In the genomic region with DNA sequence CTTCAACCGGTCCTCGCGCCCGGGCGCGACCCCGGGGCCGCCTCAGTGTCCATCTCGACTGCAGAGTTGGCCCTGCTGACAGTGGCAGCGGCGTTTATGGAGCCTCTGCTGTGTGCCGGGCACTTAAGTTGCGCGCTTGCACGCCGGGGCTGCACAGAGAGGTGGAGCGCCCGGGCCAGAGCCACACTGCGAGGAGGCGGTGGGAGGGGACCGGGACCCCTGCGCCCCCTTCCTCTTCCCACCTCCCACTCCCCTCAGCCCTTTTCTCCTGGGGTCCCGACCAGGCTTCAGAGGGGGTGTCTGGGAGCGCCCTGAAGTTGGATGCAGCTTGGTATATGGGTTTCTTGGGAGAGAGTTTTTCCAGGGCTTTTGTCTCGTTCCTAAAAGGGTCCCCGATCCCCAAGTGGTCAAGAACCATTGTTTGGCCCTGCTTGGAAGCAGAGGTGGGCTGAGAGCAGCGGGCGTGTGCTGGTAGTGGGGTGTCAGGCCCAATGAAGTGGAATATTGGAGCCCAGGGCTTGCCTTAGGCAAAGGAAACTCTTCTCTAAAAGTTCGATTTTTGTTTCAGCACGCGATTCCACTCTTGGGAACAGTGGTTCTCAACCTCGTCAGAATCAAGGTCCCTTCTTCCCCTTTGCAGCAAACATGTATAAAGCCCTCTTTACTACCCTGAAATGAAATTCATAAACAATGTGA, we compare ENCODE assay signal across 8 cellular contexts. TPM values are rescaled to one million over a fixed set of nuclear protein-coding genes. Genes with fewer than 3 reads are reported as not detected.
DNase-seq lines count a peak whose midpoint lies in the region; ATAC-seq, FAIRE-seq and TF ChIP-seq lines count a peak whose summit lies in the region.

No MANE protein-coding gene starts in this region.

- H3K9ac ChIP-seq in MM.1S (ENCODE audit: low read length): peak overlapping the region; percentile 87

- TF ChIP-seq POLR2A in vagina (IDR thresholded peaks at IDR 0.05): no peak

- H3K9me2 ChIP-seq in MM.1S (replicated peaks; ENCODE audit: insufficient read depth, low read length): no peaks in the 10 kb centered on the region

- H2AFZ ChIP-seq in MM.1S (ENCODE audit: low read length): peak overlapping the region; percentile 99

- H3K4me2 ChIP-seq in MM.1S (ENCODE audit: low read depth, low read length): peak overlapping the region; percentile 94

- intact Hi-C loops in vagina (cut with DNase I): loop anchor here (5.0 to 10.0 kb wide), 2 partner anchors 113 to 114 kb away; no protein-coding TSS in a partner anchor

- peak; percentile 20 for ATAC-seq in GM21367 (IDR thresholded peaks at IDR 0.05; ENCODE audit: unreplicated experiment)

- H3K9me3 ChIP-seq in MM.1S (replicated peaks; ENCODE audit: insufficient read depth, low read length) (no peaks in the 10 kb centered on the region), mononuclear cell (ENCODE audit: low read depth, low read length) (no peaks in the 10 kb centered on the region), vagina (no peaks in the 10 kb centered on the region)

- TF ChIP-seq CTCF in MM.1S (IDR thresholded peaks at IDR 0.05; ENCODE audit: low read length) (no peak), vagina (IDR thresholded peaks at IDR 0.05) (no peak), D721Med (IDR thresholded peaks at IDR 0.05; ENCODE audit: insufficient read depth, missing control alignments) (no peak)

- H3K4me1 ChIP-seq in MM.1S (ENCODE audit: low read length) (peaks cover 14% of the 10 kb centered on the region), mononuclear cell (ENCODE audit: insufficient read depth, low read length) (peaks cover 16% of the 10 kb centered on the region), vagina (peaks cover 38% of the 10 kb centered on the region)

- no peaks in the 10 kb centered on the region for H3K79me2 ChIP-seq in MM.1S (ENCODE audit: low read length)

- DNase-seq in Caki2 (ENCODE audit: low read depth) (peak; percentile 16), MM.1S (no peak), vagina (ENCODE audit: extremely low spot score in 2 of 2) (no peak), GM03348 (ENCODE audit: low spot score) (no peak), D721Med (ENCODE audit: insufficient read length, low spot score) (no peak)

- FAIRE-seq in D721Med (lab: Jason Lieb, UNC): no peak

- no peaks in the 10 kb centered on the region for H3K36me3 ChIP-seq in MM.1S (replicated peaks; ENCODE audit: insufficient read depth, low read length)
- H3K36me3 ChIP-seq in vagina: no peaks in the 10 kb centered on the region

- H3K4me3 ChIP-seq in MM.1S (ENCODE audit: low read length) (peak overlapping the region; percentile 85), mononuclear cell (ENCODE audit: low read length) (peak overlapping the region; percentile 67), vagina (peak overlapping the region; percentile 72 to 97)

- in situ Hi-C loops in Caki2 (cut with HindIII; ENCODE audit: low pct_unique_long_range_greater_than_20kb, low sequenced_read_pairs): no loop called here

- H4K20me1 ChIP-seq in MM.1S (ENCODE audit: insufficient read depth, low read length): no peaks in the 10 kb centered on the region

- no peak overlapping the region for H3K27ac ChIP-seq in MM.1S (ENCODE audit: low read length)
- H3K27ac ChIP-seq in cingulate gyrus (ENCODE audit: low read depth, low read length): peak overlapping the region; percentile 43
- peak overlapping the region; percentile 82 for H3K27ac ChIP-seq in vagina

- H3K27me3 ChIP-seq in MM.1S (replicated peaks; ENCODE audit: insufficient read depth, low read length) (no peaks in the 10 kb centered on the region), mononuclear cell (ENCODE audit: insufficient read depth, low read length) (no peaks in the 10 kb centered on the region), vagina (no peaks in the 10 kb centered on the region)

- no peaks in the 10 kb centered on the region for H3F3A ChIP-seq in MM.1S (ENCODE audit: insufficient read depth, low read length)

RNA-seq across cellular contexts. Expression of a gene that starts 0.6 kb away (rescaled TPM):
- total RNA-seq in Caki2 (2014; rRNA removed; shearing (Covaris generic); ENCODE audit: low replicate concordance): 1.9 and 7.7 TPM in 2 replicates
- 7.1 TPM for total RNA-seq in mononuclear cell
- 103 TPM for total RNA-seq in vagina

Comparison
In these comparisons a context has a peak if more than half of its experiments do, and no peak if none do; other contexts are left out.
1. RNA of a gene that starts 0.6 kb away (total RNA-seq): 103 TPM in vagina (single experiment); 1.9 to 7.7 TPM in Caki2 and 7.1 TPM in mononuclear cell (single experiment); every median in the first group is over 10 times any median in the second.
2. Peak in every context shown above with its lines, with median percentiles within 50 percentile points of each other: H3K4me3 ChIP-seq.